In genomic region chr19:18477974-18478373, GRCh38 we compare ENCODE assay signal across 11 cellular contexts. TPM values are rescaled to one million over a fixed set of nuclear protein-coding genes. Genes with fewer than 3 reads are reported as not detected.
DNase-seq lines count a peak whose midpoint lies in the region; ATAC-seq and TF ChIP-seq lines count a peak whose summit lies in the region.
"Had no signal": no experiment of that assay in that cellular context is flagged by ENCODE, and none has a peak within 500 bp of the region (broad histone marks: within the 10 kb centered on the region; RNA-seq: fewer than 3 reads in every experiment).

No MANE protein-coding gene starts in this region.

- H4K20me1 ChIP-seq in osteoblast (ENCODE audit: insufficient read depth, low read length) (peaks cover 63% of the 10 kb centered on the region), Karpas-422 (ENCODE audit: insufficient read depth, low read depth, low read length) (peaks cover 5% of the 10 kb centered on the region; the same call in 1 of the 2 replicates)

- no peaks in the 10 kb centered on the region for H3K36me3 ChIP-seq in osteoblast (ENCODE audit: insufficient read depth, low read length)
- no peaks in the 10 kb centered on the region for H3K36me3 ChIP-seq in Karpas-422 (ENCODE audit: insufficient read depth, low read length)
- H3K36me3 ChIP-seq in MG63, result peaks cover 22% of the 10 kb centered on the region

- H3K4me2 ChIP-seq in osteoblast (ENCODE audit: insufficient read depth, low read length), result no peak overlapping the region
- H3K4me2 ChIP-seq in Karpas-422 (ENCODE audit: low read depth, low read length, poor library complexity, severe bottlenecking), result no peak overlapping the region

- intact Hi-C loops in CD14-positive monocyte (cut with micrococcal nuclease), result loop anchor here in 1 of 2 donors (2.0 to 5.0 kb wide), 2 partner anchors 43 to 94 kb away; partner anchors contain the start of gene UBA52

- H3K4me3 Mint-ChIP-seq in CD14-positive monocyte, result peak overlapping the region in 1 of 2 donors; percentile 60

- no peak overlapping the region for H3K4me3 ChIP-seq in osteoblast (ENCODE audit: insufficient read depth, low read length)
- no peak overlapping the region for H3K4me3 ChIP-seq in Karpas-422 (ENCODE audit: low read length)
- H3K4me3 ChIP-seq in MG63, result no peak overlapping the region

- H3K9me2 ChIP-seq in Karpas-422 (replicated peaks; ENCODE audit: insufficient read depth, low read length), result no peaks in the 10 kb centered on the region

- H3K9ac ChIP-seq in Karpas-422 (ENCODE audit: low read length), result no peak overlapping the region

- ATAC-seq in HG03439 (IDR thresholded peaks at IDR 0.05; ENCODE audit: unreplicated experiment), result no peak
- ATAC-seq: foreskin keratinocyte had no signal

- DNase-seq in CD14-positive monocyte (ENCODE audit: low spot score), result no peak
- DNase-seq in NCI-H1694 treated with DMSO at 0.1 percent for 48 hours (lab: John Stamatoyannopoulos, UW), result peak; percentile 85
- DNase-seq in osteoblast (ENCODE audit: insufficient read length, low spot score, missing footprints), result peak; percentile 30
- no peak for DNase-seq in Karpas-422
- DNase-seq in MG63, result no peak
- no peak for DNase-seq in cerebellum (ENCODE audit: low spot score)
- DNase-seq: DND-41, foreskin keratinocyte, NCI-H748 treated with DMSO at 0.1 percent for 48 hours had no signal

- H3K9me3 Mint-ChIP-seq in CD14-positive monocyte, result no peaks in the 10 kb centered on the region

- peaks cover 76% of the 10 kb centered on the region for H3K4me1 Mint-ChIP-seq in CD14-positive monocyte

- H3K27ac ChIP-seq in cingulate gyrus (ENCODE audit: low read depth, low read length) (peak overlapping the region; percentile 10), osteoblast (ENCODE audit: low read depth, low read length) (peak overlapping the region; percentile 89), Karpas-422 (ENCODE audit: low read length) (no peak overlapping the region; the same call in 1 of the 2 replicates)
- H3K27ac ChIP-seq: foreskin keratinocyte had no signal

- peaks cover 20 to 27% of the 10 kb centered on the region in 2 donors for H3K36me3 Mint-ChIP-seq in CD14-positive monocyte

- H3K27me3 ChIP-seq in osteoblast (ENCODE audit: insufficient read depth, low read length) (no peaks in the 10 kb centered on the region), Karpas-422 (ENCODE audit: low read length) (no peaks in the 10 kb centered on the region), MG63 (no peaks in the 10 kb centered on the region)
- H3K27me3 ChIP-seq: foreskin keratinocyte had no signal

- H3K79me2 ChIP-seq in osteoblast (ENCODE audit: insufficient read depth, low read length) (peaks cover 98% of the 10 kb centered on the region), Karpas-422 (ENCODE audit: low read length) (peaks cover 94% of the 10 kb centered on the region)

- H3K27ac Mint-ChIP-seq in CD14-positive monocyte, result peak overlapping the region; percentile 97 to 99 (median 99)

- H3K9me3 ChIP-seq in osteoblast (ENCODE audit: low read depth, low read length) (no peaks in the 10 kb centered on the region), Karpas-422 (ENCODE audit: low read length) (no peaks in the 10 kb centered on the region), MG63 (no peaks in the 10 kb centered on the region)

- no peak for TF ChIP-seq CTCF in CD14-positive monocyte (IDR thresholded peaks at IDR 0.05)
- no peak for TF ChIP-seq CTCF in osteoblast (IDR thresholded peaks at IDR 0.05; ENCODE audit: extremely low read depth, low read depth, low read length)

- H3K4me1 ChIP-seq in osteoblast (ENCODE audit: insufficient read depth, low read length), result peaks cover 36% of the 10 kb centered on the region
- peaks cover 49% of the 10 kb centered on the region for H3K4me1 ChIP-seq in Karpas-422 (ENCODE audit: low read length)

- H3K27me3 Mint-ChIP-seq in CD14-positive monocyte (ENCODE audit: low read depth in 3 of 3), result peaks cover 0 to 3% (median 0%) of the 10 kb centered on the region in 3 donors

- H2AFZ ChIP-seq in osteoblast (ENCODE audit: low read length), result no peak overlapping the region
- H2AFZ ChIP-seq in Karpas-422 (ENCODE audit: low read length), result no peak overlapping the region

RNA-seq across cellular contexts. Expression of gene ISYNA1, which starts 40.0 kb away (rescaled TPM):
- polyA plus RNA-seq in CD14-positive monocyte, result not detected
- total RNA-seq in osteoblast (7.7 and 8.0 TPM in 2 replicates), cerebellum (43.2 TPM)
- total RNA-seq in Karpas-422 (2014; rRNA removed; shearing (Covaris generic); ENCODE audit: low replicate concordance), result 4.1 and 10.0 TPM in 2 replicates
- total RNA-seq in MG63 (2014; rRNA removed; shearing (Covaris generic); ENCODE audit: low replicate concordance), result 0.40 and 4.4 TPM in 2 replicates

RNA-seq across cellular contexts. Expression of gene ELL, which starts 43.9 kb away (rescaled TPM):
- polyA plus RNA-seq in CD14-positive monocyte, result 10 to 100 TPM; 12.2 to 12.6 TPM
- total RNA-seq in osteoblast (17.1 and 18.5 TPM in 2 replicates), cerebellum (7.2 TPM)
- total RNA-seq in Karpas-422 (2014; rRNA removed; shearing (Covaris generic); ENCODE audit: low replicate concordance), result 10.9 and 14.8 TPM in 2 replicates
- 12.2 and 22.1 TPM in 2 replicates for total RNA-seq in MG63 (2014; rRNA removed; shearing (Covaris generic); ENCODE audit: low replicate concordance)

RNA-seq across cellular contexts. Expression of gene SSBP4, which starts 58.8 kb away (rescaled TPM):
- polyA plus RNA-seq in CD14-positive monocyte, result 10 to 100 TPM; 38.5 to 48.3 TPM
- total RNA-seq in osteoblast (77.8 and 90.8 TPM in 2 replicates), cerebellum (32.2 TPM)
- 22.5 and 73.2 TPM in 2 replicates for total RNA-seq in Karpas-422 (2014; rRNA removed; shearing (Covaris generic); ENCODE audit: low replicate concordance)
- total RNA-seq in MG63 (2014; rRNA removed; shearing (Covaris generic); ENCODE audit: low replicate concordance), result 187 and 203 TPM in 2 replicates

Comparison
In these comparisons a context has a peak if more than half of its experiments do, and no peak if none do; other contexts are left out.
1. DNase-seq: peak in NCI-H1694 treated with DMSO at 0.1 percent for 48 hours (single experiment) and osteoblast (single experiment); none in CD14-positive monocyte (single experiment), Karpas-422 (single experiment), MG63 (single experiment) and cerebellum (single experiment).